Comparison of ENCODE assay signal across 8 cellular contexts in the genomic region with DNA sequence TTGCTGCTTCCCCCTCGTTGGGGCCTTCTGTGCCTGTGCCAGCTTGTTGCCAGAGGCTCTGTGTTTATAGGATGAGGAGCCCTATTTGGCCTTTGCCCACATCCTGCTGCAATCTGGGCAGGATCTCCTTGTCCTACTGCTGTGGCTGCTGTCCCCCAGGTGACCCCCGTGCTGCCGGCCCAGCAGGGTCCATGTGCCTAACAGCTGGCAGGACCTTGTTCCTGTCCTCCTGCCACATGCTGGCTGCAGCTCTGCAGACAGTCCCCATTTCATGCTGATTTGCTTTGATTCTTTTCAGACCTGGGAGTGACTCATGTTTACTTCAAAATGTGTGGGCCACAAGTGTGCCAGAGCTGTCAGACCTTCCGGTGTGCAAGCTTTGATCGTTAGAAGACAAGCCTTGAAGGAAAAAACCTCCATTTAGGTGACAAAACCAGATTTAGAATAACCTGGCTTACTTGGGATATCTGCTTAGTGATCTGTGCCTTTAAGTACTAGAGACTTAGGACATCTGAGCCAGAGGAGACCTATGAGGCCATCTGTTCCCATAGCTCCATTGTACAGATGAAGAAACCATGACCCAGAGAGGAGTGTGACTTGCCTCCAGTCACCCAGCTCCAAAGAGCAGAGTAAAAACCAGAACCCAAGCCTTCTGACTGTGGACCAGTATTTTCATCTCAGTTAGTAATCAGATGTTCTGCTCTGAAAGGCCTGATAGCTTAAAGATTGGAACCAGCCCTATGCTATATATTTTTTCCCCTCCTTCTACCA. TPM values are rescaled to one million over a fixed set of nuclear protein-coding genes. Genes with fewer than 3 reads are reported as not detected.
A peak's percentile ranks its signal among the peaks of the same experiment; 100 is the strongest.
DNase-seq lines count a peak whose midpoint lies in the region; ATAC-seq and TF ChIP-seq lines count a peak whose summit lies in the region.

No MANE protein-coding gene starts in this region.

- H3K36me3 ChIP-seq in BE2C = no peaks in the 10 kb centered on the region
- H3K36me3 ChIP-seq in muscle layer of colon (ENCODE audit: insufficient read depth, low read length) = peaks cover 17% of the 10 kb centered on the region
- no peaks in the 10 kb centered on the region for H3K36me3 ChIP-seq in Karpas-422 (ENCODE audit: insufficient read depth, low read length)

- peak; percentile 46 for DNase-seq in BE2C
- peak in 3 of 5 donors; percentile 20 to 84 (median 24) for DNase-seq in T-helper 1 cell
- DNase-seq in central memory CD4-positive, alpha-beta T cell = peak; percentile 68
- DNase-seq in effector CD4-positive, alpha-beta T cell = no peak
- DNase-seq in NAMALWA (ENCODE audit: low spot score) = no peak
- DNase-seq in Karpas-422 = no peak

- no peaks in the 10 kb centered on the region for H3K9me2 ChIP-seq in Karpas-422 (replicated peaks; ENCODE audit: insufficient read depth, low read length)

- no peak overlapping the region for H3K4me2 ChIP-seq in Karpas-422 (ENCODE audit: low read depth, low read length, poor library complexity, severe bottlenecking)

- no peak overlapping the region for H2AFZ ChIP-seq in Karpas-422 (ENCODE audit: low read length)

- no peak for ATAC-seq in GM18907 (IDR thresholded peaks at IDR 0.05; ENCODE audit: unreplicated experiment)

- H3K9me3 ChIP-seq in BE2C (no peaks in the 10 kb centered on the region), muscle layer of colon (ENCODE audit: low read length) (no peaks in the 10 kb centered on the region), Karpas-422 (ENCODE audit: low read length) (no peaks in the 10 kb centered on the region)

- TF ChIP-seq CTCF in BE2C (IDR thresholded peaks at IDR 0.05; ENCODE audit: low read depth, low read length) = no peak

- H3K27ac ChIP-seq in muscle layer of colon (ENCODE audit: low read depth, low read length) = peak overlapping the region; percentile 39
- no peak overlapping the region for H3K27ac ChIP-seq in Karpas-422 (ENCODE audit: low read length)

- H3K4me1 ChIP-seq in BE2C = no peaks in the 10 kb centered on the region
- H3K4me1 ChIP-seq in muscle layer of colon (ENCODE audit: insufficient read depth, low read length) = peaks cover 78% of the 10 kb centered on the region
- no peaks in the 10 kb centered on the region for H3K4me1 ChIP-seq in Karpas-422 (ENCODE audit: low read length)

- no peak overlapping the region for H3K9ac ChIP-seq in muscle layer of colon (ENCODE audit: low read length)
- H3K9ac ChIP-seq in Karpas-422 (ENCODE audit: low read length) = no peak overlapping the region

- no peak overlapping the region for H3K4me3 ChIP-seq in BE2C (ENCODE audit: low read depth, low read length)
- no peak overlapping the region for H3K4me3 ChIP-seq in muscle layer of colon (ENCODE audit: low read depth in 1 of 2, low read length in 2 of 2)
- no peak overlapping the region for H3K4me3 ChIP-seq in Karpas-422 (ENCODE audit: low read length)

- no peaks in the 10 kb centered on the region for H3K79me2 ChIP-seq in Karpas-422 (ENCODE audit: low read length)

- no peaks in the 10 kb centered on the region for H3K27me3 ChIP-seq in BE2C
- H3K27me3 ChIP-seq in muscle layer of colon (ENCODE audit: control insufficient read depth in 1 of 2, insufficient read depth in 2 of 2, low read length in 2 of 2) = no peaks in the 10 kb centered on the region
- 0 out of 2 replicates have a peak, but pooled peaks cover 3% of the 10 kb centered on the region for H3K27me3 ChIP-seq in Karpas-422 (ENCODE audit: low read length)

- H4K20me1 ChIP-seq in Karpas-422 (ENCODE audit: insufficient read depth, low read depth, low read length) = no peaks in the 10 kb centered on the region

RNA-seq across cellular contexts. Expression of a gene that starts 11.1 kb away (rescaled TPM):
- 1.6 TPM for polyA plus RNA-seq in BE2C (2012; ENCODE audit: insufficient read depth, insufficient read length, low read depth)
- 0.04 TPM in 1 of 2 replicates, not detected in the other for total RNA-seq in Karpas-422 (2014; rRNA removed; shearing (Covaris generic); ENCODE audit: low replicate concordance)

Comparison
In these comparisons a context has a peak if more than half of its experiments do, and no peak if none do; other contexts are left out.
1. DNase-seq: peak in BE2C (single experiment), T-helper 1 cell (3 of 5) and central memory CD4-positive, alpha-beta T cell (single experiment); none in effector CD4-positive, alpha-beta T cell (single experiment), NAMALWA (single experiment) and Karpas-422 (single experiment).